In genomic region chr10:95233377-95234034, GRCh38 we compare ENCODE assay signal across 20 cellular contexts. TPM values are rescaled to one million over a fixed set of nuclear protein-coding genes. Genes with fewer than 3 reads are reported as not detected.
A peak's percentile ranks its signal among the peaks of the same experiment; 100 is the strongest.
DNase-seq lines count a peak whose midpoint lies in the region; ATAC-seq, FAIRE-seq and TF ChIP-seq lines count a peak whose summit lies in the region.
"Had no signal": no experiment of that assay in that cellular context is flagged by ENCODE, and none has a peak within 500 bp of the region (broad histone marks: within the 10 kb centered on the region; RNA-seq: fewer than 3 reads in every experiment).

No MANE protein-coding gene starts in this region.

- intact Hi-C loops in HepG2 (cut with micrococcal nuclease; ENCODE audit: unreplicated experiment) (no loop called here), right lobe of liver (cut with DNase I) (no loop called here), esophagus muscularis mucosa (cut with DNase I) (no loop called here)

- H3K9ac ChIP-seq in HepG2 (ENCODE audit: insufficient read depth, low read depth, low read length): no peak overlapping the region
- H3K9ac ChIP-seq: SK-N-SH had no signal

- H3K4me3 ChIP-seq in HepG2 (replicated peaks in 1 of 3; ENCODE audit: insufficient read depth in 1 of 3, low read depth in 2 of 3, low read length in 3 of 3): no peak overlapping the region
- no peak overlapping the region for H3K4me3 ChIP-seq in right lobe of liver
- no peak overlapping the region for H3K4me3 ChIP-seq in esophagus muscularis mucosa
- no peak overlapping the region for H3K4me3 ChIP-seq in WERI-Rb-1 (ENCODE audit: low read depth, low read length)
- H3K4me3 ChIP-seq: PC-9 had no signal

- TF ChIP-seq CTCF in HepG2 (CRISPR knock-in tag; IDR thresholded peaks at IDR 0.05): no peak
- TF ChIP-seq CTCF in right lobe of liver (IDR thresholded peaks at IDR 0.05): no peak
- no peak for TF ChIP-seq CTCF in esophagus muscularis mucosa (IDR thresholded peaks at IDR 0.05)
- TF ChIP-seq CTCF in WERI-Rb-1 (IDR thresholded peaks at IDR 0.05; ENCODE audit: low read depth, low read length): no peak

- ATAC-seq in HepG2 (no peak; the same call in 2 of the 3 replicates), right lobe of liver (no peak), HG02678 (IDR thresholded peaks at IDR 0.05; ENCODE audit: unreplicated experiment) (no peak), HG03520 (IDR thresholded peaks at IDR 0.05; ENCODE audit: unreplicated experiment) (no peak)

- POLR2A ChIA-PET in HepG2 (lab: Yijun Ruan, JAX): no interaction called here

- H3K79me2 ChIP-seq in HepG2 (ENCODE audit: insufficient read depth, low read length): no peaks in the 10 kb centered on the region

- no peaks in the 10 kb centered on the region for H4K20me1 ChIP-seq in HepG2 (ENCODE audit: insufficient read depth, low read length)

- H3K4me2 ChIP-seq in HepG2 (ENCODE audit: low read depth, low read length): no peak overlapping the region
- H3K4me2 ChIP-seq: PC-9, SK-N-SH had no signal

- H3K36me3 ChIP-seq in HepG2 (replicated peaks in 1 of 2; ENCODE audit: control insufficient read depth in 1 of 2, insufficient read depth in 2 of 2, low read length in 2 of 2): peaks cover 24 to 43% of the 10 kb centered on the region in 2 experiments; a peak in 4 of 5 replicates
- H3K36me3 ChIP-seq in right lobe of liver: peaks cover 4 to 22% (median 11%) of the 10 kb centered on the region in 4 donors
- H3K36me3 ChIP-seq in esophagus muscularis mucosa: peaks cover 3 to 65% (median 28%) of the 10 kb centered on the region in 4 donors
- peaks cover 43% of the 10 kb centered on the region for H3K36me3 ChIP-seq in WERI-Rb-1

- 95% methylated on average over 2 of the region's 2 CpGs for WGBS in HepG2 (ENCODE audit: low lambda C conversion rate)
- WGBS in right lobe of liver (ENCODE audit: insufficient coverage, low coverage, low lambda C conversion rate, missing lambda C conversion rate): 86% methylated on average over 2 of the region's 2 CpGs
- WGBS in esophagus muscularis mucosa: 90% methylated on average over 2 of the region's 2 CpGs

- TF ChIP-seq EP300 in HepG2 (IDR thresholded peaks at IDR 0.05; ENCODE audit: low read depth in 2 of 2, low read length in 2 of 2) (no peak), HepG2 (CRISPR knock-in tag; IDR thresholded peaks at IDR 0.05; ENCODE audit: borderline replicate concordance) (no peak), esophagus muscularis mucosa (IDR thresholded peaks at IDR 0.05) (no peak)

- no peak for FAIRE-seq in HepG2 (lab: Jason Lieb, UNC)
- FAIRE-seq: A204.1, GM12892 had no signal

- in situ Hi-C loops in HepG2 (cut with HindIII; ENCODE audit: extremely low pct_ligation_motif_present, low pct_unique_long_range_greater_than_20kb): loop anchor here (25.0 kb wide), 1 partner anchor 596 kb away; no protein-coding TSS in a partner anchor

- no peak for TF ChIP-seq POLR2A in HepG2 (IDR thresholded peaks at IDR 0.05; ENCODE audit: insufficient read depth in 1 of 2, low read depth in 2 of 2, low read length in 2 of 2)
- no peak for TF ChIP-seq POLR2A in right lobe of liver (IDR thresholded peaks at IDR 0.05)
- no peak for TF ChIP-seq POLR2A in esophagus muscularis mucosa (IDR thresholded peaks at IDR 0.05; ENCODE audit: low read depth)

- DNase-seq in HepG2 (ENCODE audit: low spot score): no peak
- no peak for DNase-seq in right lobe of liver
- peak; percentile 15 for DNase-seq in RPMI7951 (ENCODE audit: low read depth)
- DNase-seq in esophagus muscularis mucosa (ENCODE audit: extremely low spot score): peak; percentile 68
- DNase-seq in WERI-Rb-1: no peak
- DNase-seq in activated CD8-positive, alpha-beta memory T cell treated with anti-CD3 and anti-CD28 coated beads, Interleukin-2, amount 50 U/mL, for 4 hours: no peak
- DNase-seq: DMS53, GOT3, NCI-H1436 treated with DMSO at 0.1 percent for 48 hours, NCI-H2107, NCI-H69, PC-9, Right ventricle myocardium superior, SK-N-SH had no signal

- H3K9me3 ChIP-seq in HepG2 (ENCODE audit: low read length) (no peaks in the 10 kb centered on the region), right lobe of liver (no peaks in the 10 kb centered on the region), esophagus muscularis mucosa (no peaks in the 10 kb centered on the region), WERI-Rb-1 (ENCODE audit: severe bottlenecking) (no peaks in the 10 kb centered on the region)
- H3K9me3 ChIP-seq: SK-N-SH had no signal

- H3K27me3 ChIP-seq in HepG2 (ENCODE audit: control insufficient read depth in 1 of 2, insufficient read depth in 2 of 2, low read length in 2 of 2) (no peaks in the 10 kb centered on the region), right lobe of liver (no peaks in the 10 kb centered on the region), esophagus muscularis mucosa (no peaks in the 10 kb centered on the region), WERI-Rb-1 (ENCODE audit: insufficient read depth, low read depth, severe bottlenecking) (no peaks in the 10 kb centered on the region)

- H2AFZ ChIP-seq in HepG2 (ENCODE audit: low read length): no peak overlapping the region
- H2AFZ ChIP-seq: PC-9 had no signal

- TF ChIP-seq RAD21 in HepG2 (CRISPR knock-in tag; IDR thresholded peaks at IDR 0.05): no peak

- BruUV-seq in HepG2 (replicated peaks; lab: Mats Ljungman, UMichigan): no TSS peak

- H3K27ac ChIP-seq in HepG2 (ENCODE audit: extremely low read length, insufficient read depth, low read length) (no peak overlapping the region), right lobe of liver (no peak overlapping the region), esophagus muscularis mucosa (replicated peaks in 1 of 4) (no peak overlapping the region), WERI-Rb-1 (no peak overlapping the region)
- H3K27ac ChIP-seq: C4-2B, PC-9 had no signal

- CTCF ChIA-PET in HepG2 (lab: Yijun Ruan, JAX; ENCODE audit: low intra/inter-chr PET ratio, low total read pairs): no interaction called here

- H3K4me1 ChIP-seq in HepG2 (ENCODE audit: insufficient read depth, low read length): no peaks in the 10 kb centered on the region
- H3K4me1 ChIP-seq in right lobe of liver: no peaks in the 10 kb centered on the region
- H3K4me1 ChIP-seq in esophagus muscularis mucosa: peaks cover 0 to 10% (median 4%) of the 10 kb centered on the region in 4 donors

TF ChIP-seq in HepG2, 621 proteins besides CTCF, POLR2A, EP300 and RAD21:
- TF ChIP-seq RBM22 (optimal IDR thresholded peaks at IDR 0.05; ENCODE audit: low read length): peak; percentile 63
- TF ChIP-seq MEF2D (CRISPR knock-in tag; IDR thresholded peaks at IDR 0.05): no peak

RNA-seq across cellular contexts. Expression of gene ACSM6, which starts 39.5 kb away (rescaled TPM):
- not detected in 2 replicates for total RNA-seq in HepG2 (2016; rRNA removed; fragmentation: Illumina TruSeq; extraction: Trizol)
- total RNA-seq in HepG2 (2016; cell fraction: cytosol; rRNA removed; fragmentation: Illumina TruSeq; extraction: Trizol; ENCODE audit: low read depth): not detected in 2 replicates
- not detected in 2 replicates for total RNA-seq in HepG2 (2016; cell fraction: insoluble cytoplasmic fraction; rRNA removed; fragmentation: Illumina TruSeq; extraction: Trizol)
- not detected in 2 replicates for total RNA-seq in HepG2 (2016; cell fraction: membrane; rRNA removed; fragmentation: Illumina TruSeq; extraction: Trizol)
- not detected in 2 replicates for total RNA-seq in HepG2 (2016; cell fraction: nucleus; rRNA removed; fragmentation: Illumina TruSeq; extraction: Trizol)
- not detected in 2 replicates for polyA plus RNA-seq in HepG2 (2011; rRNA removed)
- not detected in 2 replicates for polyA plus RNA-seq in HepG2 (2011; cell fraction: cytosol; rRNA removed)
- not detected in 2 replicates for polyA plus RNA-seq in HepG2 (2011; cell fraction: nucleus; rRNA removed)
- polyA plus RNA-seq in HepG2 (2012): not detected in 2 replicates
- not detected in 2 replicates for polyA plus RNA-seq in HepG2 (2016; cell fraction: cytosol; fragmentation: Illumina TruSeq; extraction: Trizol; ENCODE audit: low read depth)
- not detected in 2 replicates for polyA plus RNA-seq in HepG2 (2016; cell fraction: insoluble cytoplasmic fraction; fragmentation: Illumina TruSeq; extraction: Trizol; ENCODE audit: low read depth)
- not detected in 2 replicates for polyA plus RNA-seq in HepG2 (2016; cell fraction: membrane; fragmentation: Illumina TruSeq; extraction: Trizol; ENCODE audit: low read depth)
- not detected in 2 replicates for polyA plus RNA-seq in HepG2 (2016; cell fraction: nucleus; fragmentation: Illumina TruSeq; extraction: Trizol; ENCODE audit: insufficient read depth, low read depth)
- not detected in 2 replicates for polyA minus RNA-seq in HepG2 (2011; rRNA and poly(A)+ RNA removed; ENCODE audit: low replicate concordance)
- not detected in 2 replicates for polyA minus RNA-seq in HepG2 (2011; cell fraction: cytosol; rRNA and poly(A)+ RNA removed)
- polyA minus RNA-seq in HepG2 (2011; cell fraction: nucleus; rRNA and poly(A)+ RNA removed): not detected in 2 replicates
- under 1 TPM in 1 of 6 experiments, not detected in 5; 0.12 TPM for total RNA-seq in right lobe of liver
- not detected in 2 replicates for total RNA-seq in RPMI7951 (2014; rRNA removed; shearing (Covaris generic))
- not detected for total RNA-seq in esophagus muscularis mucosa
- total RNA-seq: G401, PC-9, Right ventricle myocardium superior had no signal
- polyA plus RNA-seq: SK-N-SH had no signal

RNA-seq across cellular contexts. Expression of gene PDLIM1, which starts 57.3 kb away (rescaled TPM):
- total RNA-seq in HepG2 (2016; rRNA removed; fragmentation: Illumina TruSeq; extraction: Trizol) (123 and 183 TPM in 2 replicates), right lobe of liver (100 to 1,000 TPM in 1 of 6 experiments, 10 to 100 TPM in 5; 63.9 to 105 (median 82.1) TPM), esophagus muscularis mucosa (10 to 100 TPM; 40.7 to 86.8 (median 83.4) TPM)
- total RNA-seq in HepG2 (2016; cell fraction: cytosol; rRNA removed; fragmentation: Illumina TruSeq; extraction: Trizol; ENCODE audit: low read depth): 60.3 and 60.8 TPM in 2 replicates
- total RNA-seq in HepG2 (2016; cell fraction: insoluble cytoplasmic fraction; rRNA removed; fragmentation: Illumina TruSeq; extraction: Trizol): 116 and 166 TPM in 2 replicates
- 123 and 134 TPM in 2 replicates for total RNA-seq in HepG2 (2016; cell fraction: membrane; rRNA removed; fragmentation: Illumina TruSeq; extraction: Trizol)
- 78.1 and 97.1 TPM in 2 replicates for total RNA-seq in HepG2 (2016; cell fraction: nucleus; rRNA removed; fragmentation: Illumina TruSeq; extraction: Trizol)
- polyA plus RNA-seq in HepG2 (2011; rRNA removed): 109 and 119 TPM in 2 replicates
- 149 and 160 TPM in 2 replicates for polyA plus RNA-seq in HepG2 (2011; cell fraction: cytosol; rRNA removed)
- polyA plus RNA-seq in HepG2 (2011; cell fraction: nucleus; rRNA removed): 55.5 and 63.7 TPM in 2 replicates
- polyA plus RNA-seq in HepG2 (2012): 173 and 180 TPM in 2 replicates
- polyA plus RNA-seq in HepG2 (2016; cell fraction: cytosol; fragmentation: Illumina TruSeq; extraction: Trizol; ENCODE audit: low read depth): 184 TPM in 2 replicates
- polyA plus RNA-seq in HepG2 (2016; cell fraction: insoluble cytoplasmic fraction; fragmentation: Illumina TruSeq; extraction: Trizol; ENCODE audit: low read depth): 383 and 451 TPM in 2 replicates
- 281 and 307 TPM in 2 replicates for polyA plus RNA-seq in HepG2 (2016; cell fraction: membrane; fragmentation: Illumina TruSeq; extraction: Trizol; ENCODE audit: low read depth)
- 213 and 214 TPM in 2 replicates for polyA plus RNA-seq in HepG2 (2016; cell fraction: nucleus; fragmentation: Illumina TruSeq; extraction: Trizol; ENCODE audit: insufficient read depth, low read depth)
- polyA minus RNA-seq in HepG2 (2011; rRNA and poly(A)+ RNA removed; ENCODE audit: low replicate concordance): 16.6 and 146 TPM in 2 replicates
- 132 and 136 TPM in 2 replicates for polyA minus RNA-seq in HepG2 (2011; cell fraction: cytosol; rRNA and poly(A)+ RNA removed)
- polyA minus RNA-seq in HepG2 (2011; cell fraction: nucleus; rRNA and poly(A)+ RNA removed): 53.7 and 70.4 TPM in 2 replicates
- total RNA-seq in RPMI7951 (2014; rRNA removed; shearing (Covaris generic)): 38.4 and 38.8 TPM in 2 replicates
- total RNA-seq: G401 had no signal

Comparison
In these comparisons a context has a peak if more than half of its experiments do, and no peak if none do; other contexts are left out.
1. DNase-seq: peak in RPMI7951 (single experiment) and esophagus muscularis mucosa (single experiment); none in HepG2 (single experiment), right lobe of liver (0 of 3), WERI-Rb-1 (single experiment) and activated CD8-positive, alpha-beta memory T cell treated with anti-CD3 and anti-CD28 coated beads, Interleukin-2, amount 50 U/mL, for 4 hours (single experiment).